In genomic region chr5:177982072-177982727, GRCh38 we compare ENCODE assay signal across 10 cellular contexts. TPM values are rescaled to one million over a fixed set of nuclear protein-coding genes. Genes with fewer than 3 reads are reported as not detected.
A peak's percentile ranks its signal among the peaks of the same experiment; 100 is the strongest.
DNase-seq lines count a peak whose midpoint lies in the region; ATAC-seq and TF ChIP-seq lines count a peak whose summit lies in the region.
"Had no signal": no experiment of that assay in that cellular context is flagged by ENCODE, and none has a peak within 500 bp of the region (broad histone marks: within the 10 kb centered on the region; RNA-seq: fewer than 3 reads in every experiment).

No MANE protein-coding gene starts in this region.

- no peaks in the 10 kb centered on the region for H4K20me1 ChIP-seq in GM23338 (replicated peaks; ENCODE audit: insufficient read depth)

- DNase-seq in 8988T (peak; percentile 89), GM23338 (ENCODE audit: low spot score) (peak; percentile 81), left lung (no peak), tibial nerve (ENCODE audit: low spot score in 2 of 2) (no peak), germinal center (ENCODE audit: low spot score) (no peak)
- peak; percentile 12 for DNase-seq in activated CD4-positive, alpha-beta T cell treated with anti-CD3 and anti-CD28 coated beads, Interleukin-2, amount 10 ng/mL, durations not matched to agents 7 days and 5 days
- DNase-seq: NCI-H524 treated with DMSO at 0.1 percent for 48 hours had no signal

- intact Hi-C loops in left lung (cut with DNase I) = no loop called here

- peak; percentile 60 for ATAC-seq in GM23338
- peak; percentile 71 for ATAC-seq in left lung
- ATAC-seq in HG03521 (IDR thresholded peaks at IDR 0.05; ENCODE audit: unreplicated experiment) = no peak
- ATAC-seq in stimulated activated memory B cell treated with anti-CD40 and anti-IgM and Interleukin-4, amounts not matched to agents 10 μg/mL and 1 μg/mL and 100 μg/mL, for 72 hours = no peak

- H3K36me3 Mint-ChIP-seq in GM23338 (ENCODE audit: low read depth) = no peaks in the 10 kb centered on the region
- no peaks in the 10 kb centered on the region for H3K36me3 Mint-ChIP-seq in activated CD4-positive, alpha-beta T cell treated with anti-CD3 and anti-CD28 coated beads, Interleukin-2, amount 10 ng/mL, durations not matched to agents 7 days and 5 days (ENCODE audit: low read depth)
- H3K36me3 Mint-ChIP-seq in stimulated activated memory B cell treated with anti-CD40 and anti-IgM and Interleukin-4, amounts not matched to agents 10 μg/mL and 1 μg/mL and 100 μg/mL, for 72 hours = no peaks in the 10 kb centered on the region

- no peaks in the 10 kb centered on the region for H3K79me2 ChIP-seq in GM23338 (replicated peaks; ENCODE audit: insufficient read depth)

- TF ChIP-seq POLR2A in tibial nerve (IDR thresholded peaks at IDR 0.05) = no peak

- H3K27ac Mint-ChIP-seq in GM23338 = no peak overlapping the region
- H3K27ac Mint-ChIP-seq in activated CD4-positive, alpha-beta T cell treated with anti-CD3 and anti-CD28 coated beads, Interleukin-2, amount 10 ng/mL, durations not matched to agents 7 days and 5 days = no peak overlapping the region
- H3K27ac Mint-ChIP-seq in stimulated activated memory B cell treated with anti-CD40 and anti-IgM and Interleukin-4, amounts not matched to agents 10 μg/mL and 1 μg/mL and 100 μg/mL, for 72 hours = no peak overlapping the region
- H3K27ac Mint-ChIP-seq: activated naive CD4-positive, alpha-beta T cell treated with anti-CD3 and anti-CD28 coated beads, Interleukin-2, amount 50 U/mL, for 24 hours had no signal

- H3K4me2 ChIP-seq in GM23338 = no peak overlapping the region

- H3K9me3 ChIP-seq in left lung (no peaks in the 10 kb centered on the region), tibial nerve (no peaks in the 10 kb centered on the region)

- WGBS in tibial nerve, 2 donors = 28% methylated on average over 17 of the region's 17 CpGs

- no peak for TF ChIP-seq EP300 in tibial nerve (IDR thresholded peaks at IDR 0.05)

- H3K36me3 ChIP-seq in GM23338 (ENCODE audit: insufficient read depth) (no peaks in the 10 kb centered on the region), left lung (no peaks in the 10 kb centered on the region), tibial nerve (no peaks in the 10 kb centered on the region)

- peak overlapping the region; percentile 76; the same call in 1 of the 2 replicates for H2AFZ ChIP-seq in GM23338

- H3K27ac ChIP-seq in GM23338 (ENCODE audit: low read depth) (no peak overlapping the region), left lung (no peak overlapping the region), tibial nerve (no peak overlapping the region)

- no peaks in the 10 kb centered on the region for H3K9me2 ChIP-seq in GM23338 (ENCODE audit: insufficient read depth)

- H3K4me3 Mint-ChIP-seq in GM23338 = no peak overlapping the region
- H3K4me3 Mint-ChIP-seq in activated CD4-positive, alpha-beta T cell treated with anti-CD3 and anti-CD28 coated beads, Interleukin-2, amount 10 ng/mL, durations not matched to agents 7 days and 5 days = no peak overlapping the region
- no peak overlapping the region for H3K4me3 Mint-ChIP-seq in stimulated activated memory B cell treated with anti-CD40 and anti-IgM and Interleukin-4, amounts not matched to agents 10 μg/mL and 1 μg/mL and 100 μg/mL, for 72 hours
- H3K4me3 Mint-ChIP-seq: activated naive CD4-positive, alpha-beta T cell treated with anti-CD3 and anti-CD28 coated beads, Interleukin-2, amount 50 U/mL, for 24 hours had no signal

- H3K4me3 ChIP-seq in GM23338 = no peak overlapping the region
- no peak overlapping the region for H3K4me3 ChIP-seq in left lung
- H3K4me3 ChIP-seq in tibial nerve = no peak overlapping the region

- POLR2A ChIA-PET in activated CD4-positive, alpha-beta T cell treated with anti-CD3 and anti-CD28 coated beads, Interleukin-2, amount 10 ng/mL, durations not matched to agents 7 days and 5 days (lab: Charles Lee) = no interaction called here

- CTCF ChIA-PET in activated CD4-positive, alpha-beta T cell treated with anti-CD3 and anti-CD28 coated beads, Interleukin-2, amount 10 ng/mL, durations not matched to agents 7 days and 5 days (lab: Charles Lee) = no interaction called here

- H3K4me1 ChIP-seq in GM23338 (ENCODE audit: insufficient read depth) = no peaks in the 10 kb centered on the region
- no peaks in the 10 kb centered on the region for H3K4me1 ChIP-seq in left lung
- H3K4me1 ChIP-seq in tibial nerve = no peaks in the 10 kb centered on the region

- peaks cover 43% of the 10 kb centered on the region for H3K27me3 Mint-ChIP-seq in GM23338 (ENCODE audit: insufficient read depth, low read depth, poor library complexity)
- peaks cover 52% of the 10 kb centered on the region for H3K27me3 Mint-ChIP-seq in activated CD4-positive, alpha-beta T cell treated with anti-CD3 and anti-CD28 coated beads, Interleukin-2, amount 10 ng/mL, durations not matched to agents 7 days and 5 days
- H3K27me3 Mint-ChIP-seq in stimulated activated memory B cell treated with anti-CD40 and anti-IgM and Interleukin-4, amounts not matched to agents 10 μg/mL and 1 μg/mL and 100 μg/mL, for 72 hours = peaks cover 65% of the 10 kb centered on the region

- peaks cover 6% of the 10 kb centered on the region for H3K4me1 Mint-ChIP-seq in GM23338
- peaks cover 3% of the 10 kb centered on the region for H3K4me1 Mint-ChIP-seq in activated CD4-positive, alpha-beta T cell treated with anti-CD3 and anti-CD28 coated beads, Interleukin-2, amount 10 ng/mL, durations not matched to agents 7 days and 5 days
- H3K4me1 Mint-ChIP-seq in stimulated activated memory B cell treated with anti-CD40 and anti-IgM and Interleukin-4, amounts not matched to agents 10 μg/mL and 1 μg/mL and 100 μg/mL, for 72 hours = peaks cover 6% of the 10 kb centered on the region

- peaks cover 8% of the 10 kb centered on the region; the same call in 2 of the 3 replicates for H3K9me3 Mint-ChIP-seq in GM23338
- peaks cover 3% of the 10 kb centered on the region for H3K9me3 Mint-ChIP-seq in activated CD4-positive, alpha-beta T cell treated with anti-CD3 and anti-CD28 coated beads, Interleukin-2, amount 10 ng/mL, durations not matched to agents 7 days and 5 days
- H3K9me3 Mint-ChIP-seq in stimulated activated memory B cell treated with anti-CD40 and anti-IgM and Interleukin-4, amounts not matched to agents 10 μg/mL and 1 μg/mL and 100 μg/mL, for 72 hours = no peaks in the 10 kb centered on the region
- H3K9me3 Mint-ChIP-seq: activated naive CD4-positive, alpha-beta T cell treated with anti-CD3 and anti-CD28 coated beads, Interleukin-2, amount 50 U/mL, for 24 hours had no signal

- no peaks in the 10 kb centered on the region for H3F3A ChIP-seq in GM23338 (replicated peaks; ENCODE audit: low read depth)

- TF ChIP-seq CTCF in GM23338 (conservative IDR thresholded peaks at IDR 0.05; ENCODE audit: low read depth in 2 of 2) (peak; percentile 67 to 96), left lung (IDR thresholded peaks at IDR 0.05) (no peak), tibial nerve (IDR thresholded peaks at IDR 0.05) (peak in 1 of 5 experiments; percentile 9)

- H3K27me3 ChIP-seq in GM23338 (ENCODE audit: insufficient read depth) (peaks cover 36% of the 10 kb centered on the region), left lung (peaks cover 44 to 69% of the 10 kb centered on the region in 2 donors), tibial nerve (peaks cover 2 to 42% of the 10 kb centered on the region in 2 donors)

TF ChIP-seq in GM23338, 12 proteins besides CTCF, POLR2A, EP300 and RAD21 (continues in another document):
- TF ChIP-seq ZNF114 (CRISPR knock-in tag; IDR thresholded peaks at IDR 0.05) (no peak), POLR2AphosphoS5 (IDR thresholded peaks at IDR 0.05; ENCODE audit: low read depth) (no peak), EZH2phosphoT487 (IDR thresholded peaks at IDR 0.05; ENCODE audit: unreplicated experiment) (no peak), ETS1 (IDR thresholded peaks at IDR 0.05) (no peak), JUNB (IDR thresholded peaks at IDR 0.05; ENCODE audit: unreplicated experiment) (no peak), STAT1 (IDR thresholded peaks at IDR 0.05; ENCODE audit: unreplicated experiment) (no peak), CREB1 (CRISPR knock-in tag; IDR thresholded peaks at IDR 0.05; ENCODE audit: low read depth) (no peak), NANOG (IDR thresholded peaks at IDR 0.05; ENCODE audit: borderline replicate concordance) (no peak), EZH2 (IDR thresholded peaks at IDR 0.05; ENCODE audit: low read depth, unreplicated experiment) (no peak)

RNA-seq across cellular contexts. Expression of gene PROP1, which starts 13.8 kb away (rescaled TPM):
- total RNA-seq in GM23338 (2014; rRNA removed; shearing (Covaris generic)) = not detected in 2 replicates
- polyA plus RNA-seq in GM23338 (2016; fragmentation: Nextera tagmentation; extraction: Ambion mirVana) = not detected in 2 replicates
- total RNA-seq in activated CD4-positive, alpha-beta T cell treated with anti-CD3 and anti-CD28 coated beads, Interleukin-2, amount 10 ng/mL, durations not matched to agents 7 days and 5 days = not detected
- total RNA-seq in left lung (not detected), tibial nerve (not detected)

Comparison
In these comparisons a context has a peak if more than half of its experiments do, and no peak if none do; other contexts are left out.
1. DNase-seq: peak in 8988T (single experiment), GM23338 (single experiment) and activated CD4-positive, alpha-beta T cell treated with anti-CD3 and anti-CD28 coated beads, Interleukin-2, amount 10 ng/mL, durations not matched to agents 7 days and 5 days (single experiment); none in left lung (0 of 2), tibial nerve (0 of 2) and germinal center (single experiment).
2. ATAC-seq: peak in GM23338 (single experiment) and left lung (single experiment); none in HG03521 (single experiment) and stimulated activated memory B cell treated with anti-CD40 and anti-IgM and Interleukin-4, amounts not matched to agents 10 μg/mL and 1 μg/mL and 100 μg/mL, for 72 hours (single experiment).
3. CTCF ChIP-seq: peak in GM23338 (2 of 2); none in left lung (0 of 2).